In the genomic region with DNA sequence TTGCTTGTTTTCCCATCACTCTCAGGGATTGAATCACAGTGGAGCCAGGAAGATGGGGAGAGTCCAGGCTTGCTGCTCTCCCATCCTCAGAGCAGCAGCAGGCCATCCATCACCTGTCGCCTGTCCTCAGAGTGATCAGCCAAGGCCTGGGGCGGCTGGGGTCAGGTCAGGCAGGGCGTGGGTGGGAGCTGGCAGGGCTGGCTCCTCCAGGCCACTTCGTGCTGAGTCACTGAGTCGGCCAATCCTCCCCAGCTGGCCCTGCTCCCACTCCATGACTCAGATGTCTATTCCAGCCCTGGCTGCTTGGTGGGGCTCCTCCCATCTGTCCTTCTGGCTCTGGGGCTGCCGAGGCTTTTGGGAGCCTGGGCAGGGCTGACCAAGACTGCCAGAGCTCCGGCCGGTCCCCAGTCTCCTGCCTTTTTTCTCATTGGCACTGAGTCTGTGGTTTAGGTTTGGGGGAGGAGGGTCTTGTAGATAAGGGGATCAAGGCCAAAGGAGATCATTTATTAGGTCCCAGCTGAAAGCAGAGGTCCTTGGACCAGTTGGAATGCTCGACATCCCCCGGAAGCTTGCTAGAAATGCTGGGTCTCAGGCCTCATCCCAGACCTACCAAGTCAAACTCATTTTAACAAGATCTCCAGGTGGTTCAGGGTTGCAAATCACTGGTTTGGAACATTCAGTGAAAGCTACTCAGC, we compare ENCODE assay signal across 8 cellular contexts.
DNase-seq lines count a peak whose midpoint lies in the region; ATAC-seq and TF ChIP-seq lines count a peak whose summit lies in the region.

No MANE protein-coding gene starts in this region.

- no peak for DNase-seq in GM23338 (ENCODE audit: low spot score)
- peak; percentile 95 for DNase-seq in OCI-M1 (lab: John Stamatoyannopoulos, UW)
- peak; percentile 66 to 96 for DNase-seq in dermis microvascular lymphatic vessel endothelial cell (ENCODE audit: low read depth in 2 of 2)
- DNase-seq in lower lobe of right lung = peak; percentile 91
- DNase-seq in testis = peak; percentile 96
- DNase-seq in DMS79 (lab: John Stamatoyannopoulos, UW) = no peak

- WGBS in testis, 2 donors = 11 to 31% methylated on average over 7 to 9 of the region's 10 CpGs

- H3K27ac Mint-ChIP-seq in GM23338 = peak overlapping the region; percentile 92

- no peak for TF ChIP-seq POLR2A in testis (IDR thresholded peaks at IDR 0.05)

- H3K9me3 Mint-ChIP-seq in GM23338 = no peaks in the 10 kb centered on the region

- no peaks in the 10 kb centered on the region for H3K9me3 ChIP-seq in lower lobe of right lung
- no peaks in the 10 kb centered on the region for H3K9me3 ChIP-seq in testis

- H3K27ac ChIP-seq in GM23338 (ENCODE audit: low read depth) (no peak overlapping the region), lower lobe of right lung (peak overlapping the region; percentile 47), testis (peak overlapping the region; percentile 74 to 82)

- H4K20me1 ChIP-seq in GM23338 (replicated peaks; ENCODE audit: insufficient read depth) = peaks cover 14% of the 10 kb centered on the region

- TF ChIP-seq CTCF in GM23338 (conservative IDR thresholded peaks at IDR 0.05; ENCODE audit: low read depth in 2 of 2) (no peak), lower lobe of right lung (IDR thresholded peaks at IDR 0.05) (no peak), testis (IDR thresholded peaks at IDR 0.05) (no peak)

- no peaks in the 10 kb centered on the region for H3K9me2 ChIP-seq in GM23338 (ENCODE audit: insufficient read depth)

- H3K4me1 ChIP-seq in GM23338 (ENCODE audit: insufficient read depth) (peaks cover under 1% of the 10 kb centered on the region; the same call in 1 of the 2 replicates), lower lobe of right lung (peaks cover 34% of the 10 kb centered on the region), testis (peaks cover 25% of the 10 kb centered on the region)

- 0 out of 2 replicates have a peak, but pooled peaks cover 3% of the 10 kb centered on the region for H3F3A ChIP-seq in GM23338 (replicated peaks; ENCODE audit: low read depth)

- no peak overlapping the region for H3K4me3 ChIP-seq in GM23338
- H3K4me3 ChIP-seq in lower lobe of right lung = no peak overlapping the region
- no peak overlapping the region for H3K4me3 ChIP-seq in testis

- peaks cover 6% of the 10 kb centered on the region for H3K79me2 ChIP-seq in GM23338 (replicated peaks; ENCODE audit: insufficient read depth)

- H3K36me3 Mint-ChIP-seq in GM23338 (ENCODE audit: low read depth) = peaks cover 45% of the 10 kb centered on the region

- H3K36me3 ChIP-seq in GM23338 (ENCODE audit: insufficient read depth) (no peaks in the 10 kb centered on the region; the same call in 1 of the 2 replicates), lower lobe of right lung (peaks cover 27% of the 10 kb centered on the region), testis (ENCODE audit: low read depth, missing control alignments) (no peaks in the 10 kb centered on the region)

- H3K4me3 Mint-ChIP-seq in GM23338 = no peak overlapping the region

- no peak overlapping the region for H3K4me2 ChIP-seq in GM23338

- H2AFZ ChIP-seq in GM23338 = no peak overlapping the region

- peaks cover 12% of the 10 kb centered on the region for H3K27me3 Mint-ChIP-seq in GM23338 (ENCODE audit: insufficient read depth, low read depth, poor library complexity)

- no peaks in the 10 kb centered on the region for H3K27me3 ChIP-seq in GM23338 (ENCODE audit: insufficient read depth)
- no peaks in the 10 kb centered on the region for H3K27me3 ChIP-seq in lower lobe of right lung (ENCODE audit: low read depth)
- no peaks in the 10 kb centered on the region for H3K27me3 ChIP-seq in testis

- ATAC-seq in GM23338 = peak; percentile 49
- ATAC-seq in lower lobe of right lung = peak; percentile 96 to 97
- ATAC-seq in GM21367 (IDR thresholded peaks at IDR 0.05; ENCODE audit: unreplicated experiment) = no peak
- no peak for ATAC-seq in HG03108 (IDR thresholded peaks at IDR 0.05; ENCODE audit: unreplicated experiment)

- peaks cover 2% of the 10 kb centered on the region; the same call in 1 of the 3 replicates for H3K4me1 Mint-ChIP-seq in GM23338

- intact Hi-C loops in lower lobe of right lung (cut with DNase I) (no loop called here), testis (cut with DNase I; ENCODE audit: low total_unique reads) (no loop called here)

TF ChIP-seq in GM23338, 12 proteins besides CTCF, POLR2A, EP300 and RAD21 (continues in another document):
- TF ChIP-seq STAT1 (IDR thresholded peaks at IDR 0.05; ENCODE audit: unreplicated experiment) (no peak), NANOG (IDR thresholded peaks at IDR 0.05; ENCODE audit: borderline replicate concordance) (no peak), ZNF114 (CRISPR knock-in tag; IDR thresholded peaks at IDR 0.05) (no peak)
- TF ChIP-seq, protein P1, sequence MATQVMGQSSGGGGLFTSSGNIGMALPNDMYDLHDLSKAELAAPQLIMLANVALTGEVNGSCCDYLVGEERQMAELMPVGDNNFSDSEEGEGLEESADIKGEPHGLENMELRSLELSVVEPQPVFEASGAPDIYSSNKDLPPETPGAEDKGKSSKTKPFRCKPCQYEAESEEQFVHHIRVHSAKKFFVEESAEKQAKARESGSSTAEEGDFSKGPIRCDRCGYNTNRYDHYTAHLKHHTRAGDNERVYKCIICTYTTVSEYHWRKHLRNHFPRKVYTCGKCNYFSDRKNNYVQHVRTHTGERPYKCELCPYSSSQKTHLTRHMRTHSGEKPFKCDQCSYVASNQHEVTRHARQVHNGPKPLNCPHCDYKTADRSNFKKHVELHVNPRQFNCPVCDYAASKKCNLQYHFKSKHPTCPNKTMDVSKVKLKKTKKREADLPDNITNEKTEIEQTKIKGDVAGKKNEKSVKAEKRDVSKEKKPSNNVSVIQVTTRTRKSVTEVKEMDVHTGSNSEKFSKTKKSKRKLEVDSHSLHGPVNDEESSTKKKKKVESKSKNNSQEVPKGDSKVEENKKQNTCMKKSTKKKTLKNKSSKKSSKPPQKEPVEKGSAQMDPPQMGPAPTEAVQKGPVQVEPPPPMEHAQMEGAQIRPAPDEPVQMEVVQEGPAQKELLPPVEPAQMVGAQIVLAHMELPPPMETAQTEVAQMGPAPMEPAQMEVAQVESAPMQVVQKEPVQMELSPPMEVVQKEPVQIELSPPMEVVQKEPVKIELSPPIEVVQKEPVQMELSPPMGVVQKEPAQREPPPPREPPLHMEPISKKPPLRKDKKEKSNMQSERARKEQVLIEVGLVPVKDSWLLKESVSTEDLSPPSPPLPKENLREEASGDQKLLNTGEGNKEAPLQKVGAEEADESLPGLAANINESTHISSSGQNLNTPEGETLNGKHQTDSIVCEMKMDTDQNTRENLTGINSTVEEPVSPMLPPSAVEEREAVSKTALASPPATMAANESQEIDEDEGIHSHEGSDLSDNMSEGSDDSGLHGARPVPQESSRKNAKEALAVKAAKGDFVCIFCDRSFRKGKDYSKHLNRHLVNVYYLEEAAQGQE (IDR thresholded peaks at IDR 0.05; ENCODE audit: unreplicated experiment) = no peak

Comparison
In these comparisons a context has a peak if more than half of its experiments do, and no peak if none do; other contexts are left out.
1. ATAC-seq: peak in GM23338 (single experiment) and lower lobe of right lung (2 of 2); none in GM21367 (single experiment) and HG03108 (single experiment).
2. DNase-seq: peak in OCI-M1 (single experiment), dermis microvascular lymphatic vessel endothelial cell (2 of 2), lower lobe of right lung (single experiment) and testis (single experiment); none in GM23338 (single experiment) and DMS79 (single experiment).